In the genomic region with DNA sequence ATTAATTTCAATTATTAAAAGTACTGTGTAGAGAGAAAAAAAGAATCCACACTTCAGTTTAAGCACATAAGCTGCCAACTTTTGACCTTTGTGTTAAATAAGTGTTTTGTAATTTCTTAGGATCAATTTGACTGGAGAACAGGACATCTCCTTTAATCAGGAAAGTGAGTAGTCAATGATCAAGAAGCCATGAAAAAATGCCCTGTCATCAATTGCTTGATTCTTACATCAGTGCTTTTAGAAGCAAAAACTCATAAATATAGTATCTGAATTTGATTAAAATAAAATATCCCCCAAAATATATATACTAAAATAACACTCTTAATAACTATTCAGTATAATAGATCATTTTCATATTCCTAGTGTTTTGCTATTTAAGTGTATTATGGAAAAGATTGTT, we compare ENCODE assay signal across 28 cellular contexts.
"Had no signal": no experiment of that assay in that cellular context is flagged by ENCODE, and none has a peak within 500 bp of the region (broad histone marks: within the 10 kb centered on the region; RNA-seq: fewer than 3 reads in every experiment).

No MANE protein-coding gene starts in this region.

- H3K27ac ChIP-seq: colonic mucosa, coronary artery, dorsolateral prefrontal cortex, epithelial cell of prostate, esophagus muscularis mucosa, esophagus squamous epithelium, foreskin keratinocyte, gastrocnemius medialis, gastroesophageal sphincter, heart left ventricle, heart right ventricle, hepatocyte had no signal

- DNase-seq: colonic mucosa; cortex of kidney; dermis blood vessel endothelial cell; dorsolateral prefrontal cortex; effector CD8-positive, alpha-beta T cell; effector memory CD4-positive, alpha-beta T cell; effector memory CD8-positive, alpha-beta T cell; endodermal cell; erythroblast; esophagus squamous epithelium; foreskin fibroblast; foreskin keratinocyte; foreskin melanocyte; gastrocnemius medialis; glutamatergic neuron; head of caudate nucleus; heart left ventricle; heart right ventricle had no signal

- H3K9me3 ChIP-seq: colonic mucosa, esophagus muscularis mucosa, esophagus squamous epithelium, gastrocnemius medialis, gastroesophageal sphincter, heart left ventricle, heart right ventricle had no signal

- H3K27me3 ChIP-seq: colonic mucosa, dorsolateral prefrontal cortex, esophagus muscularis mucosa, esophagus squamous epithelium, foreskin keratinocyte, gastrocnemius medialis, gastroesophageal sphincter, heart left ventricle, hepatocyte had no signal

- H3K4me3 ChIP-seq: colonic mucosa, coronary artery, dorsolateral prefrontal cortex, esophagus muscularis mucosa, esophagus squamous epithelium, gastrocnemius medialis, gastroesophageal sphincter, heart left ventricle, heart right ventricle, hepatocyte had no signal

- H3K4me1 ChIP-seq: colonic mucosa, esophagus muscularis mucosa, esophagus squamous epithelium, foreskin keratinocyte, gastrocnemius medialis, gastroesophageal sphincter, heart left ventricle, heart right ventricle had no signal

- H2AFZ ChIP-seq: hepatocyte had no signal

- H3K4me2 ChIP-seq: hepatocyte had no signal

- H3K79me2 ChIP-seq: hepatocyte had no signal

- H3K36me3 ChIP-seq: colonic mucosa, esophagus muscularis mucosa, esophagus squamous epithelium, gastrocnemius medialis, gastroesophageal sphincter, heart left ventricle, heart right ventricle had no signal

- ATAC-seq: effector memory CD8-positive, alpha-beta T cell; esophagus mucosa; foreskin keratinocyte; gastrocnemius medialis; gastroesophageal sphincter; heart left ventricle; heart right ventricle had no signal

- FAIRE-seq: colon, endometrium, endothelial cell of umbilical vein, frontal cortex had no signal
